30 cellular contexts compared by ENCODE assay signal in genomic region chr2:236070236-236070635, GRCh38.
"Had no signal": no experiment of that assay in that cellular context is flagged by ENCODE, and none has a peak within 500 bp of the region (broad histone marks: within the 10 kb centered on the region; RNA-seq: fewer than 3 reads in every experiment).

No MANE protein-coding gene starts in this region.

- H3K4me3 Mint-ChIP-seq: activated CD4-positive, alpha-beta memory T cell treated with anti-CD3 and anti-CD28 coated beads, Interleukin-2, amount 10 ng/mL, durations not matched to agents 7 days and 5 days; activated CD4-positive, alpha-beta T cell treated with anti-CD3 and anti-CD28 coated beads, Interleukin-2, amount 10 ng/mL, durations not matched to agents 7 days and 5 days; activated naive CD4-positive, alpha-beta T cell treated with anti-CD3 and anti-CD28 coated beads, Interleukin-2, amount 10 ng/mL, durations not matched to agents 7 days and 5 days; activated naive CD8-positive, alpha-beta T cell treated with anti-CD3 and anti-CD28 coated beads, Interleukin-2, amount 10 ng/mL, durations not matched to agents 7 days and 5 days; activated T-cell treated with anti-CD3 and anti-CD28 coated beads, Interleukin-2, amount 50 U/mL, for 24 hours; activated T-cell treated with anti-CD3 and anti-CD28 coated beads, Interleukin-2, amount 50 U/mL, for 72 hours; brain; WTC11 had no signal

- H3K36me3 Mint-ChIP-seq: activated naive CD4-positive, alpha-beta T cell treated with anti-CD3 and anti-CD28 coated beads, Interleukin-2, amount 10 ng/mL, durations not matched to agents 7 days and 5 days; activated naive CD4-positive, alpha-beta T cell treated with anti-CD3 and anti-CD28 coated beads, Interleukin-2, amount 50 U/mL, for 72 hours; activated naive CD8-positive, alpha-beta T cell treated with anti-CD3 and anti-CD28 coated beads, Interleukin-2, amount 10 ng/mL, durations not matched to agents 7 days and 5 days had no signal

- ATAC-seq: activated naive CD4-positive, alpha-beta T cell treated with anti-CD3 and anti-CD28 coated beads, Interleukin-2, amount 50 U/mL, for 72 hours; activated T-cell treated with anti-CD3 and anti-CD28 coated beads, Interleukin-2, amount 50 U/mL, for 72 hours; gastroesophageal sphincter; heart right ventricle; WTC11 had no signal

- H3K4me1 Mint-ChIP-seq: activated CD4-positive, alpha-beta memory T cell treated with anti-CD3 and anti-CD28 coated beads, Interleukin-2, amount 10 ng/mL, durations not matched to agents 7 days and 5 days; activated CD4-positive, alpha-beta T cell treated with anti-CD3 and anti-CD28 coated beads, Interleukin-2, amount 10 ng/mL, durations not matched to agents 7 days and 5 days; activated naive CD4-positive, alpha-beta T cell treated with anti-CD3 and anti-CD28 coated beads, Interleukin-2, amount 10 ng/mL, durations not matched to agents 7 days and 5 days had no signal

- H3K9me3 Mint-ChIP-seq: activated CD4-positive, alpha-beta memory T cell treated with anti-CD3 and anti-CD28 coated beads, Interleukin-2, amount 10 ng/mL, durations not matched to agents 7 days and 5 days; activated CD4-positive, alpha-beta T cell treated with anti-CD3 and anti-CD28 coated beads, Interleukin-2, amount 10 ng/mL, durations not matched to agents 7 days and 5 days; activated naive CD4-positive, alpha-beta T cell treated with anti-CD3 and anti-CD28 coated beads, Interleukin-2, amount 10 ng/mL, durations not matched to agents 7 days and 5 days; activated naive CD4-positive, alpha-beta T cell treated with anti-CD3 and anti-CD28 coated beads, Interleukin-2, amount 50 U/mL, for 72 hours; activated naive CD8-positive, alpha-beta T cell treated with anti-CD3 and anti-CD28 coated beads, Interleukin-2, amount 10 ng/mL, durations not matched to agents 7 days and 5 days; activated T-cell treated with anti-CD3 and anti-CD28 coated beads, Interleukin-2, amount 50 U/mL, for 24 hours; activated T-cell treated with anti-CD3 and anti-CD28 coated beads, Interleukin-2, amount 50 U/mL, for 72 hours; brain; WTC11 had no signal

- H3K9me3 ChIP-seq: ascending aorta, breast epithelium, colonic mucosa, esophagus squamous epithelium, gastroesophageal sphincter, heart right ventricle had no signal

- DNase-seq: activated CD4-positive, alpha-beta memory T cell treated with anti-CD3 and anti-CD28 coated beads, Interleukin-2, amount 10 ng/mL, durations not matched to agents 7 days and 5 days; activated CD4-positive, alpha-beta T cell treated with anti-CD3 and anti-CD28 coated beads for 1 hour; activated CD4-positive, alpha-beta T cell treated with anti-CD3 and anti-CD28 coated beads for 4 hours; activated CD4-positive, alpha-beta T cell treated with anti-CD3 and anti-CD28 coated beads, Interleukin-2, amount 10 ng/mL, durations not matched to agents 7 days and 5 days; activated CD4-positive, alpha-beta T cell treated with anti-CD3 and anti-CD28 coated beads, Interleukin-2, amount 50 U/mL, for 4 hours; activated CD8-positive, alpha-beta memory T cell treated with anti-CD3 and anti-CD28 coated beads, Interleukin-2, amount 50 U/mL, for 48 hours; activated gamma-delta T cell; activated naive CD4-positive, alpha-beta T cell; activated naive CD4-positive, alpha-beta T cell treated with anti-CD3 and anti-CD28 coated beads, Interleukin-2, amount 10 ng/mL, durations not matched to agents 7 days and 5 days; activated naive CD8-positive, alpha-beta T cell treated with anti-CD3 and anti-CD28 coated beads, Interleukin-2, amount 10 ng/mL, durations not matched to agents 7 days and 5 days; activated T-cell treated with anti-CD3 and anti-CD28 coated beads for 4 hours; activated T-cell treated with anti-CD3 and anti-CD28 coated beads, Interleukin-2, amount 50 U/mL, for 24 hours; activated T-cell treated with anti-CD3 and anti-CD28 coated beads, Interleukin-2, amount 50 U/mL, for 72 hours; central memory CD4-positive, alpha-beta T cell; cerebellar nuclear complex; colonic mucosa; effector CD8-positive, alpha-beta T cell; esophagus squamous epithelium; foreskin melanocyte; heart right ventricle; T-helper 2 cell had no signal

- H3K4me1 ChIP-seq: ascending aorta, breast epithelium, colonic mucosa, esophagus squamous epithelium, gastroesophageal sphincter, heart right ventricle had no signal

- H3K27ac Mint-ChIP-seq: activated CD4-positive, alpha-beta memory T cell treated with anti-CD3 and anti-CD28 coated beads, Interleukin-2, amount 10 ng/mL, durations not matched to agents 7 days and 5 days; activated CD4-positive, alpha-beta T cell treated with anti-CD3 and anti-CD28 coated beads, Interleukin-2, amount 10 ng/mL, durations not matched to agents 7 days and 5 days; activated naive CD4-positive, alpha-beta T cell treated with anti-CD3 and anti-CD28 coated beads, Interleukin-2, amount 10 ng/mL, durations not matched to agents 7 days and 5 days; activated naive CD4-positive, alpha-beta T cell treated with anti-CD3 and anti-CD28 coated beads, Interleukin-2, amount 50 U/mL, for 72 hours; activated naive CD8-positive, alpha-beta T cell treated with anti-CD3 and anti-CD28 coated beads, Interleukin-2, amount 10 ng/mL, durations not matched to agents 7 days and 5 days; activated T-cell treated with anti-CD3 and anti-CD28 coated beads, Interleukin-2, amount 50 U/mL, for 24 hours; activated T-cell treated with anti-CD3 and anti-CD28 coated beads, Interleukin-2, amount 50 U/mL, for 72 hours; brain had no signal

- H3K27me3 ChIP-seq: ascending aorta, breast epithelium, cardiac muscle cell, colonic mucosa, esophagus squamous epithelium, gastroesophageal sphincter, heart right ventricle had no signal

- H3K27ac ChIP-seq: ascending aorta, breast epithelium, cardiac muscle cell, colonic mucosa, epithelial cell of prostate, esophagus squamous epithelium, gastroesophageal sphincter, heart right ventricle, VCaP had no signal

- H3K36me3 ChIP-seq: ascending aorta, breast epithelium, cardiac muscle cell, colonic mucosa, esophagus squamous epithelium had no signal

- H3K4me3 ChIP-seq: ascending aorta, breast epithelium, cardiac muscle cell, colonic mucosa, esophagus squamous epithelium, gastroesophageal sphincter, heart right ventricle had no signal
